In genomic region chr1:185110145-185110544, GRCh38 we compare ENCODE assay signal across 22 cellular contexts. TPM values are rescaled to one million over a fixed set of nuclear protein-coding genes. Genes with fewer than 3 reads are reported as not detected.
DNase-seq lines count a peak whose midpoint lies in the region; ATAC-seq, FAIRE-seq and TF ChIP-seq lines count a peak whose summit lies in the region.
"Had no signal": no experiment of that assay in that cellular context is flagged by ENCODE, and none has a peak within 500 bp of the region (broad histone marks: within the 10 kb centered on the region; RNA-seq: fewer than 3 reads in every experiment).

No MANE protein-coding gene starts in this region.

- TF ChIP-seq RAD21 in IMR-90 (IDR thresholded peaks at IDR 0.05; ENCODE audit: low read length) (no peak), K562 (CRISPR knock-in tag; conservative IDR thresholded peaks at IDR 0.05 in 1 of 2, IDR thresholded peaks at IDR 0.05 in 1 of 2) (no peak)

- no peak overlapping the region for H2AK9ac ChIP-seq in IMR-90 (replicated peaks; ENCODE audit: low read depth, low read length, poor library complexity)

- H2BK120ac ChIP-seq in IMR-90 (ENCODE audit: low read depth, low read length): no peak overlapping the region

- H3K27ac ChIP-seq in HEK293 (ENCODE audit: extremely low read depth, low read depth, low read length): no peak overlapping the region
- H3K27ac ChIP-seq in IMR-90 (ENCODE audit: insufficient read depth, low read length): no peak overlapping the region
- no peak overlapping the region for H3K27ac ChIP-seq in K562 (ENCODE audit: extremely low read depth, low read depth, low read length)
- H3K27ac ChIP-seq in colonic mucosa: no peak overlapping the region

- no peak overlapping the region for H3K4me3 ChIP-seq in HEK293 (ENCODE audit: low read depth, low read length)
- no peak overlapping the region for H3K4me3 ChIP-seq in IMR-90 (ENCODE audit: insufficient read depth, low read depth, low read length)
- H3K4me3 ChIP-seq in K562: no peak overlapping the region
- H3K4me3 ChIP-seq in colonic mucosa: no peak overlapping the region

- H4K20me1 ChIP-seq in IMR-90 (ENCODE audit: insufficient read depth, low read length): no peaks in the 10 kb centered on the region
- H4K20me1 ChIP-seq in K562 (replicated peaks; ENCODE audit: control insufficient read depth, insufficient read depth, low read length): no peaks in the 10 kb centered on the region

- dilution Hi-C loops in IMR-90 (cut with HindIII; ENCODE audit: low sequenced_read_pairs, unreplicated experiment): no loop called here

- H3K79me2 ChIP-seq in K562 (ENCODE audit: control insufficient read depth, insufficient read depth, low read length): no peaks in the 10 kb centered on the region

- no peaks in the 10 kb centered on the region for H3K27me3 ChIP-seq in IMR-90 (ENCODE audit: control insufficient read depth, insufficient read depth, low read length)
- no peaks in the 10 kb centered on the region for H3K27me3 ChIP-seq in K562 (ENCODE audit: control insufficient read depth in 2 of 2, insufficient read depth in 2 of 2, low read length in 2 of 2)
- H3K27me3 ChIP-seq in colonic mucosa: no peaks in the 10 kb centered on the region
- H3K27me3 ChIP-seq: BE2C had no signal

- FAIRE-seq in K562 (lab: Jason Lieb, UNC): peak; percentile 11
- FAIRE-seq: A204.1, GM12892, GM18507 had no signal

- TF ChIP-seq CTCF in HEK293 (tag by site-specific recombination; IDR thresholded peaks at IDR 0.05): no peak
- TF ChIP-seq CTCF in IMR-90 (conservative IDR thresholded peaks at IDR 0.05; ENCODE audit: low read depth, low read length): no peak
- no peak for TF ChIP-seq CTCF in K562 (IDR thresholded peaks at IDR 0.05 in 2 of 3, conservative IDR thresholded peaks at IDR 0.05 in 1 of 3; ENCODE audit: insufficient read depth in 2 of 3, low read depth in 1 of 3, low read length in 3 of 3)
- TF ChIP-seq CTCF in colonic mucosa (IDR thresholded peaks at IDR 0.05): no peak

- no peak overlapping the region for H4K8ac ChIP-seq in IMR-90 (ENCODE audit: low read depth in 2 of 2, low read length in 2 of 2)

- H3K4me1 ChIP-seq in HEK293 (ENCODE audit: control insufficient read depth, insufficient read depth, low read length) (no peaks in the 10 kb centered on the region), IMR-90 (ENCODE audit: control insufficient read depth, insufficient read depth, low read length) (no peaks in the 10 kb centered on the region), K562 (replicated peaks in 1 of 2; ENCODE audit: control insufficient read depth in 2 of 2, insufficient read depth in 2 of 2, low read length in 2 of 2) (no peaks in the 10 kb centered on the region), colonic mucosa (no peaks in the 10 kb centered on the region)
- H3K4me1 ChIP-seq: BE2C, Caco-2 had no signal

- H3K9me3 ChIP-seq in HEK293 (ENCODE audit: control insufficient read depth, insufficient read depth, low read depth, low read length): no peaks in the 10 kb centered on the region
- H3K9me3 ChIP-seq in IMR-90 (ENCODE audit: control insufficient read depth, insufficient read depth, low read length): peaks cover 10% of the 10 kb centered on the region
- peaks cover 3% of the 10 kb centered on the region; the same call in 1 of the 2 replicates for H3K9me3 ChIP-seq in K562 (replicated peaks; ENCODE audit: control insufficient read depth, insufficient read depth, low read depth, low read length)
- H3K9me3 ChIP-seq in colonic mucosa: no peaks in the 10 kb centered on the region
- H3K9me3 ChIP-seq: BE2C had no signal

- H2AK5ac ChIP-seq in IMR-90 (ENCODE audit: low read depth, low read length): no peak overlapping the region

- no peak overlapping the region for H2BK20ac ChIP-seq in IMR-90 (ENCODE audit: low read depth, low read length)

- H4K5ac ChIP-seq in IMR-90 (ENCODE audit: low read depth, low read length): no peak overlapping the region

- CTCF ChIA-PET in HEK293 (lab: Yijun Ruan, JAX) (no interaction called here), IMR-90 (lab: Yijun Ruan, JAX) (no interaction called here), K562 (lab: Yijun Ruan, JAX; ENCODE audit: low intra/inter-chr PET ratio) (no interaction called here)

- H3K9me1 ChIP-seq in IMR-90 (ENCODE audit: insufficient read depth, low read length) (no peaks in the 10 kb centered on the region), K562 (ENCODE audit: control insufficient read depth, insufficient read depth, low read length) (no peaks in the 10 kb centered on the region)

- no peak overlapping the region for H3K4me2 ChIP-seq in IMR-90 (ENCODE audit: low read depth, low read length)
- no peak overlapping the region for H3K4me2 ChIP-seq in K562 (ENCODE audit: insufficient read depth, low read length)

- H3K4ac ChIP-seq in IMR-90 (ENCODE audit: low read depth, low read length): no peak overlapping the region

- DNase-seq in IMR-90 (peak; percentile 4), K562 (ENCODE audit: extremely low read depth in 1 of 4, low spot score in 3 of 4) (no peak), iris pigment epithelial cell (ENCODE audit: low read depth) (peak; percentile 9), colonic mucosa (no peak), NCI-H146 treated with DMSO at 0.1 percent for 48 hours (lab: John Stamatoyannopoulos, UW; ENCODE audit: unreplicated experiment) (no peak)
- DNase-seq: ACHN; BE2C; C1 segment of cervical spinal cord; Caco-2; CD4-positive, CD25-positive, alpha-beta regulatory T cell; CD8-positive, alpha-beta memory T cell; DMS153; DMS79; GDM1; GOT3; H7 had no signal

- no peak overlapping the region for H4K91ac ChIP-seq in IMR-90 (ENCODE audit: insufficient read depth, low read depth, low read length)

- H2BK5ac ChIP-seq in IMR-90 (ENCODE audit: low read depth, low read length, poor library complexity, severe bottlenecking): no peak overlapping the region

- no peaks in the 10 kb centered on the region for H3K36me3 ChIP-seq in HEK293 (ENCODE audit: control insufficient read depth in 2 of 2, insufficient read depth in 1 of 2, low read length in 2 of 2)
- H3K36me3 ChIP-seq in IMR-90 (ENCODE audit: control insufficient read depth, insufficient read depth, low read length): no peaks in the 10 kb centered on the region
- H3K36me3 ChIP-seq in K562 (ENCODE audit: control insufficient read depth, insufficient read depth, low read length): no peaks in the 10 kb centered on the region
- no peaks in the 10 kb centered on the region for H3K36me3 ChIP-seq in colonic mucosa
- H3K36me3 ChIP-seq: BE2C had no signal

- no TSS peak for BruUV-seq in IMR-90 (replicated peaks; lab: Mats Ljungman, UMichigan)
- no TSS peak for BruUV-seq in K562 (replicated peaks; lab: Mats Ljungman, UMichigan)

- no peak overlapping the region for H3K56ac ChIP-seq in IMR-90 (ENCODE audit: extremely low read depth, insufficient read depth, low read length)

- in situ Hi-C loops in IMR-90 (cut with MboI; ENCODE audit: low sequenced_read_pairs): no loop called here
- in situ Hi-C loops in K562 (cut with MboI): no loop called here

- no peak overlapping the region for H3K18ac ChIP-seq in IMR-90 (ENCODE audit: low read depth, low read length)

- TF ChIP-seq EP300 in K562 (IDR thresholded peaks at IDR 0.05; ENCODE audit: low read length): no peak

- ATAC-seq in IMR-90 (ENCODE audit: low read depth) (no peak), K562 (no peak), GM21576 (IDR thresholded peaks at IDR 0.05; ENCODE audit: unreplicated experiment) (no peak)
- ATAC-seq: HCT116 had no signal

- H3K9ac ChIP-seq in IMR-90 (ENCODE audit: low read depth, low read length) (no peak overlapping the region), K562 (ENCODE audit: insufficient read depth in 1 of 2, low read depth in 2 of 2, low read length in 2 of 2) (no peak overlapping the region), colonic mucosa (ENCODE audit: low read depth in 2 of 2, low read length in 2 of 2) (no peak overlapping the region)

- TF ChIP-seq POLR2A in IMR-90 (IDR thresholded peaks at IDR 0.05; ENCODE audit: low read depth, low read length) (no peak), K562 (conservative IDR thresholded peaks at IDR 0.05) (no peak)

- H2BK15ac ChIP-seq in IMR-90 (ENCODE audit: low read depth, low read length): no peak overlapping the region

- intact Hi-C loops in IMR-90 (cut with micrococcal nuclease): no loop called here
- intact Hi-C loops in K562 (cut with micrococcal nuclease): no loop called here
- intact Hi-C loops in colonic mucosa (cut with DNase I): no loop called here

- H2AFZ ChIP-seq in IMR-90 (replicated peaks; ENCODE audit: low read length, poor library complexity) (no peak overlapping the region), K562 (ENCODE audit: low read depth, low read length) (no peak overlapping the region)

- POLR2A ChIA-PET in HEK293 (lab: Yijun Ruan, JAX) (no interaction called here), IMR-90 (lab: Charles Lee; ENCODE audit: unreplicated experiment) (no interaction called here), K562 (lab: Yijun Ruan, JAX) (no interaction called here)

- H3K79me1 ChIP-seq in IMR-90 (ENCODE audit: low read depth in 1 of 2, low read length in 2 of 2): no peaks in the 10 kb centered on the region; a peak in 1 of 4 replicates

- no peak overlapping the region for H3K14ac ChIP-seq in IMR-90 (replicated peaks; ENCODE audit: low read depth, low read length)

- no peak overlapping the region for H3K23ac ChIP-seq in IMR-90 (ENCODE audit: low read depth, low read length)

RNA-seq across cellular contexts. Expression of gene TRMT1L, which starts 46.6 kb away (rescaled TPM):
- 21.9 and 25.3 TPM in 2 replicates for total RNA-seq in IMR-90 (2012; rRNA removed)
- polyA plus RNA-seq in IMR-90 (2012; rRNA removed): 8.6 and 11.0 TPM in 2 replicates
- polyA plus RNA-seq in IMR-90 (2012; cell fraction: cytosol; rRNA removed): 1.4 and 2.6 TPM in 2 replicates
- polyA plus RNA-seq in IMR-90 (2012; cell fraction: nucleus; rRNA removed; ENCODE audit: low replicate concordance): 1.0 and 8.2 TPM in 2 replicates
- total RNA-seq in K562 (2011; cell fraction: chromatin; rRNA removed; ENCODE audit: low replicate concordance): 22.9 and 43.0 TPM in 2 replicates
- total RNA-seq in K562 (2011; cell fraction: nucleolus; rRNA removed): 6.6 and 7.0 TPM in 2 replicates
- 12.3 and 13.7 TPM in 2 replicates for total RNA-seq in K562 (2011; cell fraction: nucleoplasm; rRNA removed)
- 22.1 and 29.3 TPM in 2 replicates for total RNA-seq in K562 (2014; rRNA removed)
- total RNA-seq in K562 (2014; rRNA removed; fragmentation: Illumina TruSeq; extraction: Trizol): 36.8 and 39.4 TPM in 2 replicates
- total RNA-seq in K562 (2015; rRNA removed; fragmentation: Illumina TruSeq; extraction: Trizol): 35.3 and 42.2 TPM in 2 replicates
- 29.2 and 32.9 TPM in 2 replicates for total RNA-seq in K562 (2021)
- polyA plus RNA-seq in K562 (2011; rRNA removed): 61.5 and 88.9 TPM in 2 replicates
- polyA plus RNA-seq in K562 (2011; cell fraction: cytosol; rRNA removed): 19.8 and 40.6 TPM in 2 replicates
- polyA plus RNA-seq in K562 (2011; cell fraction: nucleus; rRNA removed): 21.5 and 37.9 TPM in 2 replicates
- polyA plus RNA-seq in K562 (2012): 19.5 and 20.8 TPM in 2 replicates
- 36.8 and 45.4 TPM in 2 replicates for polyA plus RNA-seq in K562 (2014; fragmentation: Illumina TruSeq; extraction: Trizol)
- polyA plus RNA-seq in K562 (2014; fragmentation: Nextera tagmentation; extraction: Ambion mirVana): 1 to 10 TPM; 6.4 to 7.9 TPM
- polyA plus RNA-seq in K562 (2014; rRNA removed): 22.1 and 23.3 TPM in 2 replicates
- 145 and 148 TPM in 2 replicates for polyA minus RNA-seq in K562 (2011; rRNA and poly(A)+ RNA removed)
- 50.5 and 61.9 TPM in 2 replicates for polyA minus RNA-seq in K562 (2011; cell fraction: cytosol; rRNA and poly(A)+ RNA removed)
- 8.5 and 19.8 TPM in 2 replicates for polyA minus RNA-seq in K562 (2011; cell fraction: nucleus; rRNA and poly(A)+ RNA removed)
- 10 to 100 TPM; 14.8 to 20.1 TPM for total RNA-seq in colonic mucosa

RNA-seq across cellular contexts. Expression of gene SWT1, which starts 46.8 kb away (rescaled TPM):
- 2.7 and 4.2 TPM in 2 replicates for total RNA-seq in IMR-90 (2012; rRNA removed)
- 0.80 and 0.82 TPM in 2 replicates for polyA plus RNA-seq in IMR-90 (2012; rRNA removed)
- 0.11 and 0.18 TPM in 2 replicates for polyA plus RNA-seq in IMR-90 (2012; cell fraction: cytosol; rRNA removed)
- 0.14 and 2.0 TPM in 2 replicates for polyA plus RNA-seq in IMR-90 (2012; cell fraction: nucleus; rRNA removed; ENCODE audit: low replicate concordance)
- total RNA-seq in K562 (2011; cell fraction: chromatin; rRNA removed; ENCODE audit: low replicate concordance): 2.0 and 10.0 TPM in 2 replicates
- total RNA-seq in K562 (2011; cell fraction: nucleolus; rRNA removed): 0.92 and 1.3 TPM in 2 replicates
- 2.8 and 2.9 TPM in 2 replicates for total RNA-seq in K562 (2011; cell fraction: nucleoplasm; rRNA removed)
- 1.5 and 1.6 TPM in 2 replicates for total RNA-seq in K562 (2014; rRNA removed)
- 3.1 and 3.9 TPM in 2 replicates for total RNA-seq in K562 (2014; rRNA removed; fragmentation: Illumina TruSeq; extraction: Trizol)
- total RNA-seq in K562 (2015; rRNA removed; fragmentation: Illumina TruSeq; extraction: Trizol): 2.7 and 2.9 TPM in 2 replicates
- 2.2 TPM in 2 replicates for total RNA-seq in K562 (2021)
- 2.9 and 3.4 TPM in 2 replicates for polyA plus RNA-seq in K562 (2011; rRNA removed)
- 0.42 and 1.2 TPM in 2 replicates for polyA plus RNA-seq in K562 (2011; cell fraction: cytosol; rRNA removed)
- polyA plus RNA-seq in K562 (2011; cell fraction: nucleus; rRNA removed): 2.0 and 2.6 TPM in 2 replicates
- 1.9 and 2.5 TPM in 2 replicates for polyA plus RNA-seq in K562 (2012)
- polyA plus RNA-seq in K562 (2014; fragmentation: Illumina TruSeq; extraction: Trizol): 1.9 and 2.3 TPM in 2 replicates
- 1 to 10 TPM; 1.5 to 2.3 TPM for polyA plus RNA-seq in K562 (2014; fragmentation: Nextera tagmentation; extraction: Ambion mirVana)
- polyA plus RNA-seq in K562 (2014; rRNA removed): 1.6 and 2.0 TPM in 2 replicates
- 3.9 and 4.8 TPM in 2 replicates for polyA minus RNA-seq in K562 (2011; rRNA and poly(A)+ RNA removed)
- 1.5 and 2.1 TPM in 2 replicates for polyA minus RNA-seq in K562 (2011; cell fraction: cytosol; rRNA and poly(A)+ RNA removed)
- 1.9 and 3.9 TPM in 2 replicates for polyA minus RNA-seq in K562 (2011; cell fraction: nucleus; rRNA and poly(A)+ RNA removed)
- 1 to 10 TPM; 3.4 to 5.7 TPM for total RNA-seq in colonic mucosa

Comparison
In these comparisons a context has a peak if more than half of its experiments do, and no peak if none do; other contexts are left out.
1. DNase-seq: peak in IMR-90 (single experiment) and iris pigment epithelial cell (single experiment); none in K562 (0 of 4), colonic mucosa (single experiment) and NCI-H146 treated with DMSO at 0.1 percent for 48 hours (single experiment).